ENCODE assay signal across 1 cellular context in the genomic region with DNA sequence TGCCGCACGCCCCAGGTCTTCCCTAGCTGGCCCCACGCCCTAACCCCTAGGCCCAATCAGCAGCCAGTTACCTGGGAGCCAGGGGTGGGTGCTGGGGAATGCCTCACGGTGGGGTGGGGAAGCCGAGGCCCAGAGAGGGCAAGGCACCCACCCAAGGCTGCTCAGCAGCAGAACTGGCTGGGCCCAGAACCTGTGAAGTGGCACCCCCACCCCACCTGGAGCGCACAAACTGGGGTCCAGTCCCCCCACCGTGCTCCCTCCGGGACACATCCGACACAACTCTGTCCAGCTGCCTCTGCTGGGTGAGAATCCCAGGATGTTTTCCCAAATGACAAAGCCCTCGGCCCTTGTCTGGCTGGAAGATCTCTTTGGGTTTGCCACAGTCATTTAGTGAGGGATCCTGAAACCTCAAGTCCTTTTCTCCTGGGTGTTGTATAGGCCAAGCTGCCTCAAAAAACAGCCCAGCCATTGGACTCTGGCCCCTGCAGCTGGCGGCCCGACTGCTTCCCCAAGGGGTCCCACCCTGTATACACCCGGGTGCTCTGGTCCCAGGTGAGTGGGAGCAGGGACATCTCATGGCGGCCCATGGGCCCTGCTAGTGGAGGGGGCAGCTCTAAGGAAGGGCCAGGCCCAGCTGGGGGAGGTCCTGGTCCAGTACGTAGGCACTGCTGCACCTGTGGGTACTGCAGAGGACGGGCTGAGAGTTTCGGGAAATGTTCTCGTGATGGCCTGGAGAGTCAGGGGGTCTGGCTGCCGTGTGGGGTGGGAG.
TF ChIP-seq lines count a peak whose summit lies in the region.

No MANE protein-coding gene starts in this region.

TF ChIP-seq in IMR-90, 13 proteins besides CTCF, POLR2A, EP300 and RAD21:
- TF ChIP-seq MAZ (IDR thresholded peaks at IDR 0.05; ENCODE audit: borderline replicate concordance, low read depth, low read length) (no peak), BHLHE40 (IDR thresholded peaks at IDR 0.05; ENCODE audit: low read depth, low read length) (no peak), ELK1 (IDR thresholded peaks at IDR 0.05; ENCODE audit: borderline replicate concordance, low read depth, low read length) (no peak), MXI1 (IDR thresholded peaks at IDR 0.05; ENCODE audit: borderline replicate concordance, low read depth, low read length) (no peak)
